Comparison of ENCODE assay signal across 22 cellular contexts in genomic region chr7:41885078-41885477, GRCh38.
DNase-seq lines count a peak whose midpoint lies in the region; ATAC-seq and TF ChIP-seq lines count a peak whose summit lies in the region.
"Had no signal": no experiment of that assay in that cellular context is flagged by ENCODE, and none has a peak within 500 bp of the region (broad histone marks: within the 10 kb centered on the region; RNA-seq: fewer than 3 reads in every experiment).

No MANE protein-coding gene starts in this region.

- DNase-seq in SK-N-SH (no peak), NCI-H226 (peak; percentile 78), epithelial cell of esophagus (ENCODE audit: low read depth) (peak; percentile 56), NCI-H1417 (lab: John Stamatoyannopoulos, UW) (no peak), GM23338 (ENCODE audit: low spot score) (no peak), upper lobe of left lung (no peak)
- DNase-seq: 8988T; activated naive CD4-positive, alpha-beta T cell treated with anti-CD3 and anti-CD28 coated beads, Interleukin-2, amount 50 U/mL, for 16 hours; caudate nucleus; CD8-positive, alpha-beta T cell; effector memory CD4-positive, alpha-beta T cell; NCI-H2081 treated with DMSO at 0.1 percent for 48 hours; NCI-H526 treated with DMSO at 0.1 percent for 48 hours; T-helper 17 cell; upper lobe of right lung had no signal

- H4K20me1 ChIP-seq in SK-N-SH (ENCODE audit: insufficient read depth) (no peaks in the 10 kb centered on the region), GM23338 (replicated peaks; ENCODE audit: insufficient read depth) (no peaks in the 10 kb centered on the region)

- TF ChIP-seq POLR2A in upper lobe of left lung (IDR thresholded peaks at IDR 0.05) = no peak

- H3K27ac ChIP-seq in SK-N-SH (ENCODE audit: low read depth in 2 of 2, low read length in 1 of 2) (peak overlapping the region; percentile 71 to 96), GM23338 (ENCODE audit: low read depth) (no peak overlapping the region), upper lobe of left lung (no peak overlapping the region)
- H3K27ac ChIP-seq: neutrophil, upper lobe of right lung had no signal

- H3K36me3 Mint-ChIP-seq in nephron (ENCODE audit: low read depth) = no peaks in the 10 kb centered on the region
- H3K36me3 Mint-ChIP-seq in GM23338 (ENCODE audit: low read depth) = no peaks in the 10 kb centered on the region
- H3K36me3 Mint-ChIP-seq: CD8-positive, alpha-beta T cell had no signal

- H3K36me3 ChIP-seq in SK-N-SH (replicated peaks in 1 of 2; ENCODE audit: control insufficient read depth in 1 of 2, insufficient read depth in 2 of 2, low read length in 1 of 2) (no peaks in the 10 kb centered on the region), GM23338 (ENCODE audit: insufficient read depth) (no peaks in the 10 kb centered on the region; the same call in 1 of the 2 replicates), upper lobe of left lung (no peaks in the 10 kb centered on the region)
- H3K36me3 ChIP-seq: neutrophil, upper lobe of right lung had no signal

- H3K27me3 ChIP-seq in SK-N-SH (ENCODE audit: insufficient read depth) (no peaks in the 10 kb centered on the region), GM23338 (ENCODE audit: insufficient read depth) (no peaks in the 10 kb centered on the region), upper lobe of left lung (no peaks in the 10 kb centered on the region)
- H3K27me3 ChIP-seq: neutrophil, upper lobe of right lung had no signal

- peaks cover 50% of the 10 kb centered on the region for H3F3A ChIP-seq in SK-N-SH (replicated peaks; ENCODE audit: insufficient read depth)
- no peaks in the 10 kb centered on the region for H3F3A ChIP-seq in GM23338 (replicated peaks; ENCODE audit: low read depth)

- POLR2A ChIA-PET in SK-N-SH (lab: Yijun Ruan, JAX) = no interaction called here

- H3K4me3 ChIP-seq in SK-N-SH (ENCODE audit: low read depth in 2 of 2, low read length in 1 of 2) = 0 out of 4 replicates have a peak overlapping the region, but pooled peaks of 1 of the 2 experiments have one; percentile 7
- H3K4me3 ChIP-seq in epithelial cell of esophagus (ENCODE audit: low read length) = no peak overlapping the region
- H3K4me3 ChIP-seq in GM23338 = no peak overlapping the region
- H3K4me3 ChIP-seq in upper lobe of left lung = no peak overlapping the region
- H3K4me3 ChIP-seq: upper lobe of right lung had no signal

- TF ChIP-seq EP300 in SK-N-SH (IDR thresholded peaks at IDR 0.05; ENCODE audit: borderline replicate concordance in 1 of 2, low read depth in 1 of 2, low read length in 1 of 2) (peak in 1 of 2 experiments; percentile 17; a peak in 1 of 4 replicates), upper lobe of left lung (IDR thresholded peaks at IDR 0.05) (no peak)

- H3K27me3 Mint-ChIP-seq in nephron (ENCODE audit: low read depth) (no peaks in the 10 kb centered on the region), GM23338 (ENCODE audit: insufficient read depth, low read depth, poor library complexity) (peaks cover 2% of the 10 kb centered on the region)
- H3K27me3 Mint-ChIP-seq: memory B cell had no signal

- no peak for ATAC-seq in SK-N-SH treated with all-trans-retinoic acid at 6 μM for 48 hours
- no peak for ATAC-seq in GM23338
- no peak for ATAC-seq in upper lobe of left lung (ENCODE audit: low FRiP score in 2 of 2)
- ATAC-seq: activated CD4-positive, CD25-positive, alpha-beta regulatory T cell treated with anti-CD3 and anti-CD28 coated beads, Interleukin-2, amount 50 U/mL, for 24 hours; CD8-positive, alpha-beta T cell; HepG2; stimulated activated effector memory CD8-positive, alpha-beta T cell treated with anti-CD3 and anti-CD28 coated beads, Interleukin-12 subunit alpha, Interleukin-12 subunit beta, amount 100 ng/mL, for 72 hours; T-helper 17 cell; upper lobe of right lung had no signal

- TF ChIP-seq RAD21 in SK-N-SH (IDR thresholded peaks at IDR 0.05; ENCODE audit: low read length) = no peak

- H3K9me3 ChIP-seq in SK-N-SH (no peaks in the 10 kb centered on the region), upper lobe of left lung (no peaks in the 10 kb centered on the region)
- H3K9me3 ChIP-seq: neutrophil, upper lobe of right lung had no signal

- H3K79me2 ChIP-seq in SK-N-SH (ENCODE audit: insufficient read depth) (no peaks in the 10 kb centered on the region), GM23338 (replicated peaks; ENCODE audit: insufficient read depth) (no peaks in the 10 kb centered on the region)

- peak overlapping the region; percentile 48 for H3K4me2 ChIP-seq in SK-N-SH
- no peak overlapping the region for H3K4me2 ChIP-seq in GM23338

- no peak overlapping the region for H3K4me3 Mint-ChIP-seq in nephron
- H3K4me3 Mint-ChIP-seq in GM23338 = no peak overlapping the region
- H3K4me3 Mint-ChIP-seq: CD8-positive, alpha-beta T cell; memory B cell; stimulated activated effector memory CD8-positive, alpha-beta T cell treated with anti-CD3 and anti-CD28 coated beads, Interleukin-12 subunit alpha, Interleukin-12 subunit beta, amount 100 ng/mL, for 72 hours; T-helper 17 cell had no signal

- H3K4me1 ChIP-seq in SK-N-SH (ENCODE audit: control insufficient read depth in 1 of 2, insufficient read depth in 2 of 2, low read depth in 1 of 2, low read length in 1 of 2) (peaks cover 19 to 66% of the 10 kb centered on the region in 2 experiments), GM23338 (ENCODE audit: insufficient read depth) (no peaks in the 10 kb centered on the region), upper lobe of left lung (peaks cover 9 to 19% (median 15%) of the 10 kb centered on the region in 4 donors)

- H3K9me2 ChIP-seq in SK-N-SH (no peaks in the 10 kb centered on the region), GM23338 (ENCODE audit: insufficient read depth) (peaks cover 5% of the 10 kb centered on the region; the same call in 1 of the 2 replicates)

- CTCF ChIA-PET in SK-N-SH (lab: Yijun Ruan, JAX) = no interaction called here

- H3K9ac ChIP-seq in SK-N-SH = peak overlapping the region; percentile 64

- H3K4me1 Mint-ChIP-seq in nephron (peaks cover 74% of the 10 kb centered on the region), GM23338 (peaks cover 9% of the 10 kb centered on the region)

- H3K27ac Mint-ChIP-seq in nephron = peak overlapping the region; percentile 21 to 97 (median 91)
- no peak overlapping the region for H3K27ac Mint-ChIP-seq in GM23338
- H3K27ac Mint-ChIP-seq: CD8-positive, alpha-beta T cell; memory B cell; stimulated activated effector memory CD8-positive, alpha-beta T cell treated with anti-CD3 and anti-CD28 coated beads, Interleukin-12 subunit alpha, Interleukin-12 subunit beta, amount 100 ng/mL, for 72 hours; T-helper 17 cell had no signal

- H2AFZ ChIP-seq in SK-N-SH (ENCODE audit: low read depth) (peak overlapping the region; percentile 32; the same call in 1 of the 2 replicates), GM23338 (no peak overlapping the region)

- no peak for TF ChIP-seq CTCF in SK-N-SH (IDR thresholded peaks at IDR 0.05)
- no peak for TF ChIP-seq CTCF in epithelial cell of esophagus (IDR thresholded peaks at IDR 0.05; ENCODE audit: insufficient read depth, low read depth, low read length, missing control alignments)
- TF ChIP-seq CTCF in nephron (IDR thresholded peaks at IDR 0.05; ENCODE audit: unreplicated experiment in 3 of 3) = no peak
- TF ChIP-seq CTCF in GM23338 (conservative IDR thresholded peaks at IDR 0.05; ENCODE audit: low read depth in 2 of 2) = no peak
- no peak for TF ChIP-seq CTCF in upper lobe of left lung (IDR thresholded peaks at IDR 0.05)

- H3K9me3 Mint-ChIP-seq in nephron = no peaks in the 10 kb centered on the region
- H3K9me3 Mint-ChIP-seq in GM23338 = no peaks in the 10 kb centered on the region
- H3K9me3 Mint-ChIP-seq: CD8-positive, alpha-beta T cell; stimulated activated effector memory CD8-positive, alpha-beta T cell treated with anti-CD3 and anti-CD28 coated beads, Interleukin-12 subunit alpha, Interleukin-12 subunit beta, amount 100 ng/mL, for 72 hours had no signal

TF ChIP-seq in SK-N-SH, 30 proteins besides CTCF, POLR2A, EP300 and RAD21 (continues in another document):
- TF ChIP-seq EZH2phosphoT487 (IDR thresholded peaks at IDR 0.05; ENCODE audit: borderline replicate concordance, low read depth) = no peak

TF ChIP-seq in SK-N-SH treated with all-trans-retinoic acid at 6 μM for 48 hours, 23 proteins besides CTCF, POLR2A, EP300 and RAD21 (continues in another document):
- TF ChIP-seq GLIS3 (CRISPR knock-in tag; IDR thresholded peaks at IDR 0.05) (no peak), ISL1 (CRISPR knock-in tag; IDR thresholded peaks at IDR 0.05) (no peak), ARNTL (CRISPR knock-in tag; IDR thresholded peaks at IDR 0.05; ENCODE audit: borderline replicate concordance, low read depth) (no peak), PPARA (CRISPR knock-in tag; IDR thresholded peaks at IDR 0.05; ENCODE audit: borderline replicate concordance) (no peak), OSR1 (CRISPR knock-in tag; IDR thresholded peaks at IDR 0.05) (no peak), ZNF8 (CRISPR knock-in tag; IDR thresholded peaks at IDR 0.05) (no peak), ZFP3 (CRISPR knock-in tag; IDR thresholded peaks at IDR 0.05) (no peak), ZNF565 (CRISPR knock-in tag; conservative IDR thresholded peaks at IDR 0.05; ENCODE audit: low read depth) (no peak), ZNF70 (CRISPR knock-in tag; IDR thresholded peaks at IDR 0.05) (no peak)

TF ChIP-seq in GM23338, 12 proteins besides CTCF, POLR2A, EP300 and RAD21 (continues in another document):
- TF ChIP-seq CREB1 (CRISPR knock-in tag; IDR thresholded peaks at IDR 0.05; ENCODE audit: low read depth) (no peak), ZNF331 (CRISPR knock-in tag; IDR thresholded peaks at IDR 0.05; ENCODE audit: low read depth) (no peak), JUNB (IDR thresholded peaks at IDR 0.05; ENCODE audit: unreplicated experiment) (no peak), POLR2AphosphoS5 (IDR thresholded peaks at IDR 0.05; ENCODE audit: low read depth) (no peak), EZH2 (IDR thresholded peaks at IDR 0.05; ENCODE audit: low read depth, unreplicated experiment) (no peak)

Comparison
In these comparisons a context has a peak if more than half of its experiments do, and no peak if none do; other contexts are left out.
1. DNase-seq: peak in NCI-H226 (single experiment) and epithelial cell of esophagus (single experiment); none in SK-N-SH (single experiment), NCI-H1417 (0 of 3), GM23338 (single experiment) and upper lobe of left lung (0 of 2).
2. H3K27ac ChIP-seq: peak in SK-N-SH (2 of 2); none in GM23338 (single experiment) and upper lobe of left lung (0 of 4).